In the genomic region with DNA sequence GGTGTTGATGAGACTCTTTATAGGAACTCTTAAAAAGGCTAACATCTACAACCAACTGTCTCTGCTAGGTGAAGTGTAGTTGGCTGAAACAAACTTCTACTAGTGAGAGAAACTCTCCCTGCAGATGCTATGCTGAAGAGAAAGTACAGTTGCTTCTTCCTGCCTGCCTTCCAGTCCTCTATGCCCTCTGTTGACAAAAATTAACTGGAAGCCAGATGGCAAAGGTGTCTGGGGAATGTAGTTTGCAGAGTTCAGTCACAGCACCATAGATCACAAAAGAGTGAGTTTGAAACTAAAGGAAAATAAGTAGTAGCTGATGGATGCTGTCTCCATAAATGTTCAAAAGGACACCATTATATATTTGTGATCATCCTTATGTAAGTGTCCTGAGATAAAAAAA, we compare ENCODE assay signal across 4 cellular contexts.
TF ChIP-seq lines count a peak whose summit lies in the region.

No MANE protein-coding gene starts in this region.

TF ChIP-seq in SK-N-SH treated with all-trans-retinoic acid at 6 μM for 48 hours, 23 proteins besides CTCF, POLR2A, EP300 and RAD21:
- no peak for TF ChIP-seq ESRRG (CRISPR knock-in tag; IDR thresholded peaks at IDR 0.05)
TF ChIP-seq in SK-N-SH treated with all-trans-retinoic acid at 6 μM for 48 hours: peak in this region for 0.

TF ChIP-seq in SK-N-SH, 30 proteins besides CTCF, POLR2A, EP300 and RAD21 (continues in another document):
- no peak for TF ChIP-seq YY1 (IDR thresholded peaks at IDR 0.05; ENCODE audit: low read depth)
- TF ChIP-seq FOSL2 (IDR thresholded peaks at IDR 0.05; ENCODE audit: borderline replicate concordance, low read depth) = no peak
- no peak for TF ChIP-seq POLR2AphosphoS5 (IDR thresholded peaks at IDR 0.05; ENCODE audit: low read depth, low read length)
- TF ChIP-seq, protein P1, sequence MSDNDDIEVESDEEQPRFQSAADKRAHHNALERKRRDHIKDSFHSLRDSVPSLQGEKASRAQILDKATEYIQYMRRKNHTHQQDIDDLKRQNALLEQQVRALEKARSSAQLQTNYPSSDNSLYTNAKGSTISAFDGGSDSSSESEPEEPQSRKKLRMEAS (IDR thresholded peaks at IDR 0.05; ENCODE audit: low read depth) = no peak
- TF ChIP-seq TEAD4 (IDR thresholded peaks at IDR 0.05; ENCODE audit: borderline replicate concordance, insufficient read depth) = no peak
- TF ChIP-seq, protein P2, sequence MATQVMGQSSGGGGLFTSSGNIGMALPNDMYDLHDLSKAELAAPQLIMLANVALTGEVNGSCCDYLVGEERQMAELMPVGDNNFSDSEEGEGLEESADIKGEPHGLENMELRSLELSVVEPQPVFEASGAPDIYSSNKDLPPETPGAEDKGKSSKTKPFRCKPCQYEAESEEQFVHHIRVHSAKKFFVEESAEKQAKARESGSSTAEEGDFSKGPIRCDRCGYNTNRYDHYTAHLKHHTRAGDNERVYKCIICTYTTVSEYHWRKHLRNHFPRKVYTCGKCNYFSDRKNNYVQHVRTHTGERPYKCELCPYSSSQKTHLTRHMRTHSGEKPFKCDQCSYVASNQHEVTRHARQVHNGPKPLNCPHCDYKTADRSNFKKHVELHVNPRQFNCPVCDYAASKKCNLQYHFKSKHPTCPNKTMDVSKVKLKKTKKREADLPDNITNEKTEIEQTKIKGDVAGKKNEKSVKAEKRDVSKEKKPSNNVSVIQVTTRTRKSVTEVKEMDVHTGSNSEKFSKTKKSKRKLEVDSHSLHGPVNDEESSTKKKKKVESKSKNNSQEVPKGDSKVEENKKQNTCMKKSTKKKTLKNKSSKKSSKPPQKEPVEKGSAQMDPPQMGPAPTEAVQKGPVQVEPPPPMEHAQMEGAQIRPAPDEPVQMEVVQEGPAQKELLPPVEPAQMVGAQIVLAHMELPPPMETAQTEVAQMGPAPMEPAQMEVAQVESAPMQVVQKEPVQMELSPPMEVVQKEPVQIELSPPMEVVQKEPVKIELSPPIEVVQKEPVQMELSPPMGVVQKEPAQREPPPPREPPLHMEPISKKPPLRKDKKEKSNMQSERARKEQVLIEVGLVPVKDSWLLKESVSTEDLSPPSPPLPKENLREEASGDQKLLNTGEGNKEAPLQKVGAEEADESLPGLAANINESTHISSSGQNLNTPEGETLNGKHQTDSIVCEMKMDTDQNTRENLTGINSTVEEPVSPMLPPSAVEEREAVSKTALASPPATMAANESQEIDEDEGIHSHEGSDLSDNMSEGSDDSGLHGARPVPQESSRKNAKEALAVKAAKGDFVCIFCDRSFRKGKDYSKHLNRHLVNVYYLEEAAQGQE (IDR thresholded peaks at IDR 0.05; ENCODE audit: low read depth, low read length) = no peak
- TF ChIP-seq FOXJ3 (CRISPR knock-in tag; IDR thresholded peaks at IDR 0.05) = no peak
- TF ChIP-seq RXRA (IDR thresholded peaks at IDR 0.05; ENCODE audit: borderline replicate concordance, low read depth) = no peak
- TF ChIP-seq JUND (IDR thresholded peaks at IDR 0.05) = no peak
- no peak for TF ChIP-seq SMC3 (IDR thresholded peaks at IDR 0.05; ENCODE audit: low read depth, low read length)
- TF ChIP-seq MXI1 (IDR thresholded peaks at IDR 0.05; ENCODE audit: low read depth, low read length) = no peak
- no peak for TF ChIP-seq RCOR1 (IDR thresholded peaks at IDR 0.05; ENCODE audit: low read length)
- no peak for TF ChIP-seq FOXM1 (IDR thresholded peaks at IDR 0.05; ENCODE audit: low read depth)
- TF ChIP-seq, protein P3, sequence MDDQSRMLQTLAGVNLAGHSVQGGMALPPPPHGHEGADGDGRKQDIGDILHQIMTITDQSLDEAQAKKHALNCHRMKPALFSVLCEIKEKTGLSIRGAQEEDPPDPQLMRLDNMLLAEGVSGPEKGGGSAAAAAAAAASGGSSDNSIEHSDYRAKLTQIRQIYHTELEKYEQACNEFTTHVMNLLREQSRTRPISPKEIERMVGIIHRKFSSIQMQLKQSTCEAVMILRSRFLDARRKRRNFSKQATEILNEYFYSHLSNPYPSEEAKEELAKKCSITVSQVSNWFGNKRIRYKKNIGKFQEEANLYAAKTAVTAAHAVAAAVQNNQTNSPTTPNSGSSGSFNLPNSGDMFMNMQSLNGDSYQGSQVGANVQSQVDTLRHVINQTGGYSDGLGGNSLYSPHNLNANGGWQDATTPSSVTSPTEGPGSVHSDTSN (IDR thresholded peaks at IDR 0.05) = no peak
- TF ChIP-seq SIN3A (IDR thresholded peaks at IDR 0.05; ENCODE audit: borderline replicate concordance, low read depth, low read length) = no peak
- no peak for TF ChIP-seq USF1 (IDR thresholded peaks at IDR 0.05; ENCODE audit: borderline replicate concordance, low read depth)

TF ChIP-seq in IMR-90, 13 proteins besides CTCF, POLR2A, EP300 and RAD21:
- no peak for TF ChIP-seq CHD1 (IDR thresholded peaks at IDR 0.05; ENCODE audit: low read depth, low read length)
- no peak for TF ChIP-seq ELK1 (IDR thresholded peaks at IDR 0.05; ENCODE audit: borderline replicate concordance, low read depth, low read length)

TF ChIP-seq in WTC11, 78 proteins besides CTCF, POLR2A, EP300 and RAD21:
- TF ChIP-seq PRDM15 (CRISPR knock-in tag; IDR thresholded peaks at IDR 0.05) = no peak
- TF ChIP-seq ZNF263 (CRISPR knock-in tag; IDR thresholded peaks at IDR 0.05; ENCODE audit: low read depth) = no peak
- TF ChIP-seq MLX (CRISPR knock-in tag; IDR thresholded peaks at IDR 0.05) = no peak
- no peak for TF ChIP-seq ZNF423 (CRISPR knock-in tag; IDR thresholded peaks at IDR 0.05)
